8 cellular contexts compared by ENCODE assay signal in the genomic region with DNA sequence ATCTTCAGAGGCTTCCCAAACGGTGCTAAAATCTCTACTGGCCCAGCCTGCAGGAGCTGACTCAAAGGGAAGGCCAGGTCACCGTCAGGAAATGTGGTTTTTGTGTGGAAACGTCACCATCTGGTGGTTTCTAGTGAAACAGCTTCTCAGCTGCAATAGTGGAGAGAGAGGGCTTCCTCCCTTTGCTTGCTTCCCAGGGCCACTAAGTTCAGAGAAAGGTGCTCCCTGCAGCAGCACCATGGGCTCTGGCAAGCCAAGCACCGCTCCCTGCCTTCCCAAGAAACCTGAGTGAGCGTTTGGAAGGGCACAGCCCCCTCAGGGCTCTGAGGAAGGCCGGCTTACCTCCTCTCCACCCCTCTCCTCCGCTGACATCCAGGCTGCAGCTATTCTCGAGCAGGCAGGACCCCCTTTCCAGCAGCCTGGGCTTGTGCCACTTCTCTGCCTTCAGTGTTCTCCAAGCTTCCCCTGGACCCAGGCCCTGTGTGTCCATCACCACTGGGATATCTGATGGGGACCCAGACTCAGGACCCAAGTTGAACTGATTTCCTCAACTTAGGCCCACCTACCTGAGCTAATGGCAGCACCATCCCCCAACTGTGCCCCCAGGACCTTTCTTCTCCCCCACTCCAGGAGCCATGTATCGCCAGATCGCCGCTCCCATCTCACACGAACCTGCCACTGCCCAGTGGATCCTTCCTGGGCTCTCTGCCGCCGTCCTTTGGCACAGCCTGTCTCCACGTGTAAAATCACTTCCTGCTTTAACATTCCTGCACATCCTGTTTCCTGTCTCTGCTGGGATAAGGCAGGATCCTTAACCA. TPM values are rescaled to one million over a fixed set of nuclear protein-coding genes. Genes with fewer than 3 reads are reported as not detected.
A peak's percentile ranks its signal among the peaks of the same experiment; 100 is the strongest.
DNase-seq lines count a peak whose midpoint lies in the region; ATAC-seq and TF ChIP-seq lines count a peak whose summit lies in the region.

No MANE protein-coding gene starts in this region.

- H3K79me2 ChIP-seq in SK-N-SH (ENCODE audit: insufficient read depth), result no peaks in the 10 kb centered on the region

- no peaks in the 10 kb centered on the region for H3K36me3 ChIP-seq in HAP-1 (replicated peaks)
- no peaks in the 10 kb centered on the region for H3K36me3 ChIP-seq in SK-N-SH (replicated peaks in 1 of 2; ENCODE audit: control insufficient read depth in 1 of 2, insufficient read depth in 2 of 2, low read length in 1 of 2)

- no peak overlapping the region for H2AFZ ChIP-seq in SK-N-SH (ENCODE audit: low read depth)

- no peak overlapping the region for H3K4me2 ChIP-seq in SK-N-SH

- WGBS in SK-N-SH (ENCODE audit: low lambda C conversion rate), result 7% methylated on average over 14 of the region's 15 CpGs

- no peak overlapping the region for H3K27ac Mint-ChIP-seq in natural killer cell treated with Interleukin-12 subunit alpha and Interleukin-12 subunit beta and Interleukin-15 and Interleukin-18, amount 100 ng/mL, for 72 hours

- H3K27me3 Mint-ChIP-seq in natural killer cell treated with Interleukin-12 subunit alpha and Interleukin-12 subunit beta and Interleukin-15 and Interleukin-18, amount 100 ng/mL, for 72 hours, result peaks cover 3 to 10% of the 10 kb centered on the region in 2 donors

- DNase-seq in AML-193 (lab: John Stamatoyannopoulos, UW), result peak; percentile 32 to 55
- peak; percentile 73 for DNase-seq in GM10248 (ENCODE audit: extremely low spot score)
- DNase-seq in HAP-1 (ENCODE audit: low spot score in 2 of 2), result peak; percentile 44 to 65
- peak; percentile 79 for DNase-seq in SK-N-SH
- peak; percentile 67 for DNase-seq in epithelial cell of esophagus (ENCODE audit: low read depth)
- DNase-seq in natural killer cell treated with Interleukin-12 subunit alpha and Interleukin-12 subunit beta and Interleukin-15 and Interleukin-18, amount 100 ng/mL, for 72 hours (ENCODE audit: low spot score), result peak; percentile 69
- DNase-seq in GOT3 (lab: John Stamatoyannopoulos, UW), result no peak

- H3K9ac ChIP-seq in SK-N-SH, result no peak overlapping the region

- in situ Hi-C loops in HAP-1 (cut with MboI; ENCODE audit: low sequenced_read_pairs), result loop anchor here (5.0 kb wide), 1 partner anchor 758 kb away; no protein-coding TSS in a partner anchor

- POLR2A ChIA-PET in GM10248 (lab: Yijun Ruan, JAX) (no interaction called here), SK-N-SH (lab: Yijun Ruan, JAX) (no interaction called here)

- no peaks in the 10 kb centered on the region for H3F3A ChIP-seq in SK-N-SH (replicated peaks; ENCODE audit: insufficient read depth)

- peak; percentile 69 for TF ChIP-seq CTCF in GM10248 (IDR thresholded peaks at IDR 0.05; ENCODE audit: control extremely low read depth, extremely low read depth, low read depth, missing control alignments)
- TF ChIP-seq CTCF in LNCAP (IDR thresholded peaks at IDR 0.05), result peak; percentile 54; the same call in 1 of the 2 replicates
- peak; percentile 34; the same call in 1 of the 2 replicates for TF ChIP-seq CTCF in SK-N-SH (IDR thresholded peaks at IDR 0.05)
- TF ChIP-seq CTCF in epithelial cell of esophagus (IDR thresholded peaks at IDR 0.05; ENCODE audit: insufficient read depth, low read depth, low read length, missing control alignments), result peak; percentile 64

- no peaks in the 10 kb centered on the region for H3K9me2 ChIP-seq in SK-N-SH

- CTCF ChIA-PET in GM10248 (lab: Yijun Ruan, JAX) (interaction anchor here (0.7 to 5.0 kb wide), 15 partner anchors 9 to 765 kb away, joined by 3 to 65 read pairs (median 4); no protein-coding TSS in a partner anchor), SK-N-SH (lab: Yijun Ruan, JAX) (interaction anchor here (0.6 to 6.7 kb wide), 34 partner anchors 8 to 761 kb away, joined by 3 to 114 read pairs (median 4); no protein-coding TSS in a partner anchor)

- H3K9me3 Mint-ChIP-seq in natural killer cell treated with Interleukin-12 subunit alpha and Interleukin-12 subunit beta and Interleukin-15 and Interleukin-18, amount 100 ng/mL, for 72 hours, result no peaks in the 10 kb centered on the region

- H3K4me1 Mint-ChIP-seq in natural killer cell treated with Interleukin-12 subunit alpha and Interleukin-12 subunit beta and Interleukin-15 and Interleukin-18, amount 100 ng/mL, for 72 hours (ENCODE audit: low read depth in 2 of 2), result peaks cover 4 to 20% of the 10 kb centered on the region in 2 donors

- H3K4me3 ChIP-seq in HAP-1, result no peak overlapping the region
- H3K4me3 ChIP-seq in SK-N-SH (ENCODE audit: low read depth in 2 of 2, low read length in 1 of 2), result no peak overlapping the region; a peak in 1 of 4 replicates
- no peak overlapping the region for H3K4me3 ChIP-seq in epithelial cell of esophagus (ENCODE audit: low read length)

- H4K20me1 ChIP-seq in SK-N-SH (ENCODE audit: insufficient read depth), result no peaks in the 10 kb centered on the region

- peak; percentile 66 to 76 for ATAC-seq in natural killer cell treated with Interleukin-12 subunit alpha and Interleukin-12 subunit beta and Interleukin-15 and Interleukin-18, amount 100 ng/mL, for 72 hours

- H3K4me1 ChIP-seq in HAP-1 (no peaks in the 10 kb centered on the region), SK-N-SH (ENCODE audit: control insufficient read depth in 1 of 2, insufficient read depth in 2 of 2, low read depth in 1 of 2, low read length in 1 of 2) (no peaks in the 10 kb centered on the region)

- H3K4me3 Mint-ChIP-seq in natural killer cell treated with Interleukin-12 subunit alpha and Interleukin-12 subunit beta and Interleukin-15 and Interleukin-18, amount 100 ng/mL, for 72 hours, result no peak overlapping the region

- no peaks in the 10 kb centered on the region for H3K9me3 ChIP-seq in HAP-1
- 0 out of 2 replicates have a peak, but pooled peaks cover 3% of the 10 kb centered on the region for H3K9me3 ChIP-seq in SK-N-SH

- no peak for TF ChIP-seq EP300 in SK-N-SH (IDR thresholded peaks at IDR 0.05; ENCODE audit: borderline replicate concordance in 1 of 2, low read depth in 1 of 2, low read length in 1 of 2)

- H3K27me3 ChIP-seq in HAP-1 (ENCODE audit: low read depth) (no peaks in the 10 kb centered on the region), SK-N-SH (ENCODE audit: insufficient read depth) (no peaks in the 10 kb centered on the region)

- H3K36me3 Mint-ChIP-seq in natural killer cell treated with Interleukin-12 subunit alpha and Interleukin-12 subunit beta and Interleukin-15 and Interleukin-18, amount 100 ng/mL, for 72 hours, result no peaks in the 10 kb centered on the region

- no peak overlapping the region for H3K27ac ChIP-seq in SK-N-SH (ENCODE audit: low read depth in 2 of 2, low read length in 1 of 2)

- peak; percentile 89 for TF ChIP-seq RAD21 in SK-N-SH (IDR thresholded peaks at IDR 0.05; ENCODE audit: low read length)

TF ChIP-seq in SK-N-SH, 30 proteins besides CTCF, POLR2A, EP300 and RAD21:
- TF ChIP-seq SMC3 (IDR thresholded peaks at IDR 0.05; ENCODE audit: low read depth, low read length) (peak; percentile 47), JUND (IDR thresholded peaks at IDR 0.05) (no peak)

RNA-seq across cellular contexts. Expression of gene SPATA19, which starts 9.8 kb away (rescaled TPM):
- not detected in 2 replicates for polyA plus RNA-seq in SK-N-SH (2012; rRNA removed)
- polyA plus RNA-seq in SK-N-SH (2012; cell fraction: cytosol; rRNA removed), result not detected in 2 replicates
- not detected in 2 replicates for polyA plus RNA-seq in SK-N-SH (2012; cell fraction: nucleus; rRNA removed)
- total RNA-seq in natural killer cell treated with Interleukin-12 subunit alpha and Interleukin-12 subunit beta and Interleukin-15 and Interleukin-18, amount 100 ng/mL, for 72 hours, result not detected
